Comparison of ENCODE assay signal across 22 cellular contexts in the genomic region with DNA sequence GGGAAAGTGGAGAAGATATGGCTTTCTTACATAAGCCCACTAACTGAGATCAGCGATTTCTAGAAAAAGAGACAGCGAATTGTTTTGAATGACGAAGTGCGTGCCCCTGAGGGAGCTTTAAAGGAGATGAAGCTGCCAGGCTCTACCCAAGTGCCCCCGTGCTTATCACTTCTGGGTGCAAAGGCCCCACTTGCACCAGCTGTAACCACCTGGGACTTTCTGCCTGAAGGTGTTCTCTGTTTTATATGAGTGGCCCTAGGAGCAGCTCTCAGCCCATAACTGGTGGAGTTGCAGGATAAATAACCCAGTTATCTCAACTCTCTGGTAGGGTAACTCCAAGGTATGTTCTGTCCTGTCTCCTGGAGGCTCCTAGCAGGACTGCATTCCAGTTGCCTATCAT. TPM values are rescaled to one million over a fixed set of nuclear protein-coding genes. Genes with fewer than 3 reads are reported as not detected.
DNase-seq lines count a peak whose midpoint lies in the region; ATAC-seq and TF ChIP-seq lines count a peak whose summit lies in the region.
"Had no signal": no experiment of that assay in that cellular context is flagged by ENCODE, and none has a peak within 500 bp of the region (broad histone marks: within the 10 kb centered on the region; RNA-seq: fewer than 3 reads in every experiment).

No MANE protein-coding gene starts in this region.

- H3K9me3 Mint-ChIP-seq in CD4-positive, alpha-beta T cell, result peaks cover 4% of the 10 kb centered on the region
- no peaks in the 10 kb centered on the region for H3K9me3 Mint-ChIP-seq in activated naive CD8-positive, alpha-beta T cell (ENCODE audit: low read depth)
- H3K9me3 Mint-ChIP-seq: activated T-helper 2 cell treated with anti-CD3 and anti-CD28 coated beads, Interferon-gamma antibody, Interleukin-2, Interleukin-4, amounts not matched to agents 10 μg/mL and 5 μg/mL and 100 μg/mL, durations not matched to agents 14 hours and 24 hours and 36 hours had no signal

- H3K27me3 ChIP-seq in BLaER1, result no peaks in the 10 kb centered on the region
- H3K27me3 ChIP-seq in CD4-positive, alpha-beta T cell (ENCODE audit: control insufficient read depth, insufficient read depth, low read length), result no peaks in the 10 kb centered on the region
- H3K27me3 ChIP-seq: cardiac muscle cell, Peyer's patch had no signal

- intact Hi-C loops in CD4-positive, alpha-beta T cell (cut with DNase I, micrococcal nuclease), result loop anchor here (2.0 to 5.0 kb wide), 3 partner anchors 29 to 199 kb away; no protein-coding TSS in a partner anchor
- intact Hi-C loops in head of caudate nucleus (cut with DNase I), result no loop called here
- intact Hi-C loops in left ventricle myocardium superior (cut with micrococcal nuclease), result no loop called here

- H3K27me3 Mint-ChIP-seq in CD4-positive, alpha-beta T cell, result no peaks in the 10 kb centered on the region
- H3K27me3 Mint-ChIP-seq in activated naive CD8-positive, alpha-beta T cell, result no peaks in the 10 kb centered on the region

- no peak overlapping the region for H3K27ac ChIP-seq in BLaER1
- no peak overlapping the region for H3K27ac ChIP-seq in CD4-positive, alpha-beta T cell (ENCODE audit: low read depth, low read length)
- H3K27ac ChIP-seq: cardiac muscle cell, heart left ventricle, left ventricle myocardium inferior, Peyer's patch had no signal

- no peaks in the 10 kb centered on the region for H3K36me3 Mint-ChIP-seq in CD4-positive, alpha-beta T cell (ENCODE audit: low read depth)
- H3K36me3 Mint-ChIP-seq in activated naive CD8-positive, alpha-beta T cell, result no peaks in the 10 kb centered on the region

- H3K27ac Mint-ChIP-seq in CD4-positive, alpha-beta T cell, result peak overlapping the region; percentile 78
- peak overlapping the region; percentile 93 for H3K27ac Mint-ChIP-seq in activated naive CD8-positive, alpha-beta T cell

- peaks cover 68% of the 10 kb centered on the region for H3K4me1 Mint-ChIP-seq in CD4-positive, alpha-beta T cell (ENCODE audit: low read depth)
- H3K4me1 Mint-ChIP-seq in activated naive CD8-positive, alpha-beta T cell (ENCODE audit: low read depth), result peaks cover 80% of the 10 kb centered on the region

- H3K4me2 ChIP-seq in BLaER1, result peak overlapping the region; percentile 0

- CTCF ChIA-PET in CD4-positive, alpha-beta T cell (lab: Charles Lee), result interaction anchor here (1.3 to 2.3 kb wide), 3 partner anchors 26 to 199 kb away, joined by 4 to 14 read pairs (median 4); no protein-coding TSS in a partner anchor

- no peak for DNase-seq in CD4-positive, alpha-beta T cell
- DNase-seq in mesenteric fat pad (ENCODE audit: low spot score) (peak; percentile 64), NCI-H146 treated with DMSO at 0.1 percent for 48 hours (lab: John Stamatoyannopoulos, UW; ENCODE audit: unreplicated experiment) (no peak), head of caudate nucleus (no peak), left ventricle myocardium superior (no peak)
- DNase-seq: anterior cingulate cortex; dermis blood vessel endothelial cell; DMS79; heart left ventricle; left ventricle myocardium inferior; NCI-H1417; NCI-H2107; NCI-H510A treated with DMSO at 0.1 percent for 48 hours; NK-92 treated with Interleukin-12 subunit alpha and Interleukin-12 subunit beta, amount 100 ng/mL, for 24 hours; Peyer's patch; stimulated activated CD8-positive, alpha-beta memory T cell treated with anti-CD3 and anti-CD28 coated beads, Interleukin-4, amount 100 ng/mL, for 48 hours had no signal

- no peak overlapping the region for H3K9ac ChIP-seq in BLaER1

- ATAC-seq in CD4-positive, alpha-beta T cell (ENCODE audit: poor library complexity), result no peak
- ATAC-seq in left ventricle myocardium superior, result no peak
- ATAC-seq: heart left ventricle had no signal

- peak overlapping the region; percentile 77 for H3K4me3 Mint-ChIP-seq in CD4-positive, alpha-beta T cell
- H3K4me3 Mint-ChIP-seq in activated naive CD8-positive, alpha-beta T cell, result no peak overlapping the region
- H3K4me3 Mint-ChIP-seq: neural crest cell had no signal

- H3K4me3 ChIP-seq in BLaER1, result no peak overlapping the region
- H3K4me3 ChIP-seq: cardiac muscle cell, heart left ventricle, left ventricle myocardium inferior, Peyer's patch had no signal

- no peak for TF ChIP-seq CTCF in CD4-positive, alpha-beta T cell (IDR thresholded peaks at IDR 0.05)

- H4K20me1 ChIP-seq in BLaER1, result no peaks in the 10 kb centered on the region

- H3K9me3 ChIP-seq in BLaER1, result 0 out of 2 replicates have a peak, but pooled peaks cover 5% of the 10 kb centered on the region
- no peaks in the 10 kb centered on the region for H3K9me3 ChIP-seq in CD4-positive, alpha-beta T cell (ENCODE audit: control insufficient read depth, low read length)
- H3K9me3 ChIP-seq: heart left ventricle, Peyer's patch had no signal

- peaks cover 63% of the 10 kb centered on the region for H3K4me1 ChIP-seq in BLaER1
- H3K4me1 ChIP-seq: left ventricle myocardium inferior had no signal

- POLR2A ChIA-PET in CD4-positive, alpha-beta T cell (lab: Charles Lee), result interaction anchor here (0.6 to 4.7 kb wide), 6 partner anchors 21 to 186 kb away, joined by 3 to 28 read pairs (median 5); partner anchors contain the start of gene CARD11

- no peaks in the 10 kb centered on the region for H3K36me3 ChIP-seq in BLaER1
- H3K36me3 ChIP-seq: cardiac muscle cell, heart left ventricle, left ventricle myocardium inferior, Peyer's patch had no signal

RNA-seq across cellular contexts. Expression of gene CARD11, which starts 20.4 kb away (rescaled TPM):
- 100 to 1,000 TPM; 118 to 122 TPM for total RNA-seq in CD4-positive, alpha-beta T cell
- total RNA-seq in mesenteric fat pad, result 0.42 TPM
- total RNA-seq in left ventricle myocardium superior, result 0.37 TPM
- total RNA-seq: MCF 10A had no signal

Comparison
In these comparisons a context has a peak if more than half of its experiments do, and no peak if none do; other contexts are left out.
1. RNA of gene CARD11, which starts 20.4 kb away (total RNA-seq): 118 to 122 TPM in CD4-positive, alpha-beta T cell; 0.42 TPM in mesenteric fat pad (single experiment) and 0.37 TPM in left ventricle myocardium superior (single experiment); every median in the first group is over 10 times any median in the second.
2. intact Hi-C loops: an anchor here in CD4-positive, alpha-beta T cell (2.0 to 5.0 kb wide); none called in head of caudate nucleus and left ventricle myocardium superior.